ENCODE assay signal across 2 cellular contexts in genomic region chr19:13062317-13062716, GRCh38.
A peak's percentile ranks its signal among the peaks of the same experiment; 100 is the strongest.
TF ChIP-seq lines count a peak whose summit lies in the region.

No MANE protein-coding gene starts in this region.

TF ChIP-seq in HEK293, 187 proteins besides CTCF, POLR2A, EP300 and RAD21:
- TF ChIP-seq BCL11A (tag by site-specific recombination; IDR thresholded peaks at IDR 0.05; ENCODE audit: low read depth) (no peak), ZNF423 (tag by site-specific recombination; IDR thresholded peaks at IDR 0.05) (no peak), EGR2 (tag by site-specific recombination; IDR thresholded peaks at IDR 0.05; ENCODE audit: low read depth) (peak; percentile 47; the same call in 1 of the 2 replicates)
TF ChIP-seq in HEK293: peak in this region for 1.

TF ChIP-seq in K562, 482 proteins besides CTCF, POLR2A, EP300 and RAD21:
- TF ChIP-seq ZNF316 (IDR thresholded peaks at IDR 0.05) (peak; percentile 59), CBFA2T3 (IDR thresholded peaks at IDR 0.05) (peak; percentile 15), ELK1 (CRISPR knock-in tag; IDR thresholded peaks at IDR 0.05) (no peak), FOXK1 (CRISPR knock-in tag; IDR thresholded peaks at IDR 0.05; ENCODE audit: borderline replicate concordance) (no peak), ZBTB12 (CRISPR knock-in tag; IDR thresholded peaks at IDR 0.05) (no peak)
